ENCODE assay signal across 27 cellular contexts in genomic region chr10:12907651-12908050, GRCh38.
DNase-seq lines count a peak whose midpoint lies in the region; ATAC-seq, FAIRE-seq and TF ChIP-seq lines count a peak whose summit lies in the region.
"Had no signal": no experiment of that assay in that cellular context is flagged by ENCODE, and none has a peak within 500 bp of the region (broad histone marks: within the 10 kb centered on the region; RNA-seq: fewer than 3 reads in every experiment).

No MANE protein-coding gene starts in this region.

- no peak overlapping the region for H3K4me2 ChIP-seq in astrocyte (ENCODE audit: low read length)
- H3K4me2 ChIP-seq: KMS-11 had no signal

- no peak overlapping the region for H3K4me3 Mint-ChIP-seq in astrocyte (ENCODE audit: unreplicated experiment)
- H3K4me3 Mint-ChIP-seq: activated naive CD8-positive, alpha-beta T cell; activated T-cell treated with anti-CD3 and anti-CD28 coated beads, Interleukin-2, amount 50 U/mL, for 72 hours; stimulated activated memory B cell treated with anti-CD40 and anti-IgM and Interleukin-4, amounts not matched to agents 10 μg/mL and 1 μg/mL and 100 μg/mL, for 72 hours; T-helper 2 cell treated with Interferon-gamma antibody and Interleukin-4, amounts not matched to agents 5 μg/mL and 100 μg/mL, for 36 hours had no signal

- DNase-seq in HTR-8/SVneo (ENCODE audit: insufficient read length, low spot score): peak; percentile 14
- peak; percentile 60 for DNase-seq in astrocyte (ENCODE audit: low read depth)
- DNase-seq in fibroblast of villous mesenchyme (ENCODE audit: low read depth): peak; percentile 26
- no peak for DNase-seq in suprapubic skin (ENCODE audit: low spot score in 2 of 2)
- DNase-seq in ecto neural progenitor cell (ENCODE audit: low spot score): no peak
- DNase-seq in esophagus squamous epithelium (lab: John Stamatoyannopoulos, UW): no peak
- DNase-seq: activated CD4-positive, CD25-positive, alpha-beta regulatory T cell; activated T-cell treated with anti-CD3 and anti-CD28 coated beads, Interleukin-2, amount 50 U/mL, for 72 hours; AML-193; caudate nucleus; COR-L47; foreskin keratinocyte; left cardiac atrium; mucosa of descending colon; NCI-H1048; NCI-H2081 treated with DMSO at 0.1 percent for 48 hours; NCI-H82; stimulated activated CD4-positive, alpha-beta T cell treated with anti-CD3 and anti-CD28 coated beads, Interleukin-15, amount 100 ng/mL, for 24 hours; transverse colon had no signal

- WGBS in suprapubic skin: 71% methylated on average over 4 of the region's 4 CpGs
- WGBS in esophagus squamous epithelium, 2 donors: 61 to 72% methylated on average over 4 of the region's 4 CpGs

- H3K27me3 ChIP-seq in astrocyte (ENCODE audit: insufficient read depth, low read length): no peaks in the 10 kb centered on the region
- no peaks in the 10 kb centered on the region for H3K27me3 ChIP-seq in suprapubic skin
- H3K27me3 ChIP-seq in esophagus squamous epithelium: peaks cover 0 to 5% (median 0%) of the 10 kb centered on the region in 4 donors
- H3K27me3 ChIP-seq: transverse colon had no signal

- no peak for TF ChIP-seq EP300 in suprapubic skin (IDR thresholded peaks at IDR 0.05)

- H3K27ac Mint-ChIP-seq in astrocyte (ENCODE audit: unreplicated experiment): no peak overlapping the region
- H3K27ac Mint-ChIP-seq: activated naive CD8-positive, alpha-beta T cell; activated T-cell treated with anti-CD3 and anti-CD28 coated beads, Interleukin-2, amount 50 U/mL, for 72 hours; stimulated activated memory B cell treated with anti-CD40 and anti-IgM and Interleukin-4, amounts not matched to agents 10 μg/mL and 1 μg/mL and 100 μg/mL, for 72 hours; T-helper 2 cell treated with Interferon-gamma antibody and Interleukin-4, amounts not matched to agents 5 μg/mL and 100 μg/mL, for 36 hours had no signal

- H2AFZ ChIP-seq in astrocyte (ENCODE audit: low read depth, low read length): no peak overlapping the region

- no peak for TF ChIP-seq CTCF in astrocyte (IDR thresholded peaks at IDR 0.05; ENCODE audit: insufficient read depth, low read depth, low read length)
- no peak for TF ChIP-seq CTCF in fibroblast of villous mesenchyme (IDR thresholded peaks at IDR 0.05; ENCODE audit: insufficient read depth, low read depth, low read length)
- no peak for TF ChIP-seq CTCF in suprapubic skin (IDR thresholded peaks at IDR 0.05)
- TF ChIP-seq CTCF in esophagus squamous epithelium (IDR thresholded peaks at IDR 0.05): no peak

- H3K27ac ChIP-seq in astrocyte (ENCODE audit: low read depth, low read length) (no peak overlapping the region), suprapubic skin (peak overlapping the region; percentile 50), esophagus squamous epithelium (peak overlapping the region in 2 of 4 donors; percentile 25 to 39)
- H3K27ac ChIP-seq: foreskin keratinocyte, KMS-11, SK-N-MC, transverse colon had no signal

- H3K9me3 Mint-ChIP-seq in astrocyte (ENCODE audit: unreplicated experiment): peaks cover 10% of the 10 kb centered on the region

- TF ChIP-seq POLR2A in suprapubic skin (IDR thresholded peaks at IDR 0.05) (no peak), esophagus squamous epithelium (IDR thresholded peaks at IDR 0.05) (no peak)

- H3K4me3 ChIP-seq in astrocyte (ENCODE audit: insufficient read depth, low read depth, low read length) (no peak overlapping the region), fibroblast of villous mesenchyme (ENCODE audit: low read depth, low read length) (no peak overlapping the region), suprapubic skin (no peak overlapping the region), esophagus squamous epithelium (no peak overlapping the region)
- H3K4me3 ChIP-seq: HAP-1, mucosa of descending colon, SK-N-MC, transverse colon had no signal

- no peaks in the 10 kb centered on the region for H3K79me2 ChIP-seq in astrocyte (ENCODE audit: insufficient read depth, low read length)

- H3K9ac ChIP-seq in astrocyte (ENCODE audit: low read length): no peak overlapping the region
- H3K9ac ChIP-seq: KMS-11 had no signal

- ATAC-seq in GM21529 (IDR thresholded peaks at IDR 0.05; ENCODE audit: unreplicated experiment): no peak
- ATAC-seq: activated T-cell treated with anti-CD3 and anti-CD28 coated beads, Interleukin-2, amount 50 U/mL, for 72 hours; foreskin keratinocyte; mucosa of descending colon; Panc1; stimulated activated memory B cell treated with anti-CD40 and anti-IgM and Interleukin-4, amounts not matched to agents 10 μg/mL and 1 μg/mL and 100 μg/mL, for 72 hours had no signal

- no peak for FAIRE-seq in HTR-8/SVneo (lab: Jason Lieb, UNC)
- FAIRE-seq in astrocyte (lab: Jason Lieb, UNC): no peak

- H3K4me1 ChIP-seq in astrocyte (ENCODE audit: insufficient read depth, low read length): no peaks in the 10 kb centered on the region
- H3K4me1 ChIP-seq in suprapubic skin: peaks cover 19% of the 10 kb centered on the region
- peaks cover 0 to 31% (median 12%) of the 10 kb centered on the region in 3 donors for H3K4me1 ChIP-seq in esophagus squamous epithelium
- H3K4me1 ChIP-seq: foreskin keratinocyte, HAP-1, transverse colon had no signal

- H3K4me1 Mint-ChIP-seq in astrocyte (ENCODE audit: low read depth, unreplicated experiment): no peaks in the 10 kb centered on the region
- H3K4me1 Mint-ChIP-seq: stimulated activated memory B cell treated with anti-CD40 and anti-IgM and Interleukin-4, amounts not matched to agents 10 μg/mL and 1 μg/mL and 100 μg/mL, for 72 hours had no signal

- H3K36me3 Mint-ChIP-seq in astrocyte (ENCODE audit: low read depth, unreplicated experiment): peaks cover 8% of the 10 kb centered on the region
- H3K36me3 Mint-ChIP-seq: activated naive CD8-positive, alpha-beta T cell; stimulated activated memory B cell treated with anti-CD40 and anti-IgM and Interleukin-4, amounts not matched to agents 10 μg/mL and 1 μg/mL and 100 μg/mL, for 72 hours had no signal

- H3K27me3 Mint-ChIP-seq in astrocyte (ENCODE audit: low read depth, unreplicated experiment): peaks cover 19% of the 10 kb centered on the region

- H3K36me3 ChIP-seq in astrocyte (ENCODE audit: insufficient read depth, low read length) (no peaks in the 10 kb centered on the region), suprapubic skin (no peaks in the 10 kb centered on the region), esophagus squamous epithelium (no peaks in the 10 kb centered on the region)
- H3K36me3 ChIP-seq: HAP-1, transverse colon had no signal

- intact Hi-C loops in esophagus squamous epithelium (cut with DNase I): loop anchor here (10.0 kb wide), 1 partner anchor 193 kb away; no protein-coding TSS in a partner anchor

- no peaks in the 10 kb centered on the region for H4K20me1 ChIP-seq in astrocyte (ENCODE audit: insufficient read depth, low read length)

- H3K9me3 ChIP-seq in astrocyte (ENCODE audit: insufficient read depth, low read depth, low read length): no peaks in the 10 kb centered on the region
- H3K9me3 ChIP-seq in suprapubic skin: no peaks in the 10 kb centered on the region
- no peaks in the 10 kb centered on the region for H3K9me3 ChIP-seq in esophagus squamous epithelium
- H3K9me3 ChIP-seq: HAP-1, mucosa of descending colon, transverse colon had no signal

Comparison
In these comparisons a context has a peak if more than half of its experiments do, and no peak if none do; other contexts are left out.
1. DNase-seq: peak in HTR-8/SVneo (single experiment), astrocyte (single experiment) and fibroblast of villous mesenchyme (single experiment); none in suprapubic skin (0 of 2), ecto neural progenitor cell (single experiment) and esophagus squamous epithelium (single experiment).